Comparison of ENCODE assay signal across 10 cellular contexts in genomic region chr1:3349161-3349967, GRCh38.
DNase-seq lines count a peak whose midpoint lies in the region; ATAC-seq and TF ChIP-seq lines count a peak whose summit lies in the region.
"Had no signal": no experiment of that assay in that cellular context is flagged by ENCODE, and none has a peak within 500 bp of the region (broad histone marks: within the 10 kb centered on the region; RNA-seq: fewer than 3 reads in every experiment).

No MANE protein-coding gene starts in this region.

- H3K4me1 Mint-ChIP-seq in activated T-cell treated with anti-CD3 and anti-CD28 coated beads, Interleukin-2, amount 50 U/mL, for 72 hours (ENCODE audit: low read depth): no peaks in the 10 kb centered on the region

- no peaks in the 10 kb centered on the region for H3K36me3 ChIP-seq in tibial artery
- H3K36me3 ChIP-seq: breast epithelium had no signal

- H3K9me3 ChIP-seq in tibial artery: peaks cover 0 to 7% (median 0%) of the 10 kb centered on the region in 3 donors

- no peaks in the 10 kb centered on the region for H3K27me3 ChIP-seq in tibial artery

- no peak overlapping the region for H3K27ac Mint-ChIP-seq in activated T-cell treated with anti-CD3 and anti-CD28 coated beads, Interleukin-2, amount 50 U/mL, for 72 hours

- H3K4me3 ChIP-seq in tibial artery: no peak overlapping the region
- H3K4me3 ChIP-seq: breast epithelium had no signal

- no peak overlapping the region for H3K4me3 Mint-ChIP-seq in activated T-cell treated with anti-CD3 and anti-CD28 coated beads, Interleukin-2, amount 50 U/mL, for 72 hours

- peaks cover 0 to under 1% of the 10 kb centered on the region in 2 donors for H3K36me3 Mint-ChIP-seq in activated T-cell treated with anti-CD3 and anti-CD28 coated beads, Interleukin-2, amount 50 U/mL, for 72 hours (ENCODE audit: insufficient read depth in 2 of 2)

- ATAC-seq in activated T-cell treated with anti-CD3 and anti-CD28 coated beads, Interleukin-2, amount 50 U/mL, for 72 hours (replicated peaks in 1 of 2): no peak

- peaks cover 6 to 91% (median 84%) of the 10 kb centered on the region in 4 donors for H3K4me1 ChIP-seq in tibial artery
- H3K4me1 ChIP-seq: breast epithelium had no signal

- no peaks in the 10 kb centered on the region for H3K27me3 Mint-ChIP-seq in activated T-cell treated with anti-CD3 and anti-CD28 coated beads, Interleukin-2, amount 50 U/mL, for 72 hours (ENCODE audit: low read depth)

- DNase-seq in HuH-7 (ENCODE audit: low spot score): peak; percentile 96
- DNase-seq in caudate nucleus (lab: John Stamatoyannopoulos, UW): no peak
- DNase-seq in iPS-NIHi7 (ENCODE audit: extremely low spot score): peak; percentile 63
- no peak for DNase-seq in tibial artery
- no peak for DNase-seq in NOMO-1 treated with DMSO at 0.1 percent for 48 hours (lab: John Stamatoyannopoulos, UW; ENCODE audit: unreplicated experiment)
- no peak for DNase-seq in NCI-H2107 treated with DMSO at 0.1 percent for 48 hours (lab: John Stamatoyannopoulos, UW; ENCODE audit: unreplicated experiment)
- DNase-seq in activated T-cell treated with anti-CD3 and anti-CD28 coated beads, Interleukin-2, amount 50 U/mL, for 72 hours: no peak
- DNase-seq in LoVo (ENCODE audit: low spot score): no peak
- DNase-seq: posterior cingulate gyrus had no signal

- TF ChIP-seq CTCF in tibial artery (IDR thresholded peaks at IDR 0.05): peak; percentile 24 to 29

- peaks cover 2 to 3% of the 10 kb centered on the region in 2 donors for H3K9me3 Mint-ChIP-seq in activated T-cell treated with anti-CD3 and anti-CD28 coated beads, Interleukin-2, amount 50 U/mL, for 72 hours

- intact Hi-C loops in tibial artery (cut with DNase I; ENCODE audit: low total_unique reads): no loop called here

- peak overlapping the region; percentile 91 for H3K27ac ChIP-seq in caudate nucleus (ENCODE audit: low read depth, low read length)
- H3K27ac ChIP-seq in tibial artery: peak overlapping the region; percentile 94
- H3K27ac ChIP-seq: breast epithelium had no signal

Comparison
In these comparisons a context has a peak if more than half of its experiments do, and no peak if none do; other contexts are left out.
1. DNase-seq: peak in HuH-7 (single experiment) and iPS-NIHi7 (single experiment); none in caudate nucleus (0 of 61), tibial artery (0 of 2), NOMO-1 treated with DMSO at 0.1 percent for 48 hours (single experiment), NCI-H2107 treated with DMSO at 0.1 percent for 48 hours (single experiment), activated T-cell treated with anti-CD3 and anti-CD28 coated beads, Interleukin-2, amount 50 U/mL, for 72 hours (0 of 2) and LoVo (single experiment).